In the genomic region with DNA sequence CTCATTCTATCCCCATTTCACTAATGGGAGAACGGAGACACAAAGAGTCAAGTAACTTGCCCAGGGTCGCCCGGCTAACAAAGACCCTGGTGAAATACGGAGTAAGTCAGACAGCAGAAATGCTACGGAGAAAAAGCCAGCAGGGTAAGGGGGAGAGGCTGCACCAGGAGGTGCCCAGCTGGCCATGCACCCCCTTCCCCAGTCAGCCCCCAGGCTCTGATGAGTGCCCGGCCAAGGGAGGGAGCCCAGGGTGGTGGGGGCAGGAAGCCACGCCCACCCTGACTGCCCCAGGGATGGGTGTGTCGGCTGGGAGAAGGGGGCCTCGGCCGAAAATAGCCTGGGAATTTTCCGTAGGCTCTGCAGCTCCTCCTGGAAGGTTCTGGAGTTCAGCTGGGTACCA, we compare ENCODE assay signal across 10 cellular contexts. TPM values are rescaled to one million over a fixed set of nuclear protein-coding genes. Genes with fewer than 3 reads are reported as not detected.
DNase-seq lines count a peak whose midpoint lies in the region; ATAC-seq and TF ChIP-seq lines count a peak whose summit lies in the region.
"Had no signal": no experiment of that assay in that cellular context is flagged by ENCODE, and none has a peak within 500 bp of the region (broad histone marks: within the 10 kb centered on the region; RNA-seq: fewer than 3 reads in every experiment).

No MANE protein-coding gene starts in this region.

- no peak overlapping the region for H4K5ac ChIP-seq in mesendoderm (ENCODE audit: low read length)

- H3K4me2 ChIP-seq in mesendoderm (ENCODE audit: low read length) = no peak overlapping the region

- H3K56ac ChIP-seq in mesendoderm (ENCODE audit: low read length) = peak overlapping the region; percentile 76

- no peaks in the 10 kb centered on the region for H3K36me3 ChIP-seq in mesendoderm (ENCODE audit: control insufficient read depth, insufficient read depth, low read length)

- H4K8ac ChIP-seq in mesendoderm (ENCODE audit: low read depth, low read length) = no peak overlapping the region

- H3K9me3 Mint-ChIP-seq in natural killer cell (no peaks in the 10 kb centered on the region), brain (peaks cover 0 to 3% (median 0%) of the 10 kb centered on the region in 5 experiments)
- no peaks in the 10 kb centered on the region for H3K9me3 Mint-ChIP-seq in natural killer cell treated with Interleukin-12 subunit alpha and Interleukin-12 subunit beta and Interleukin-15 and Interleukin-18, amount 100 ng/mL, for 72 hours

- H3K23ac ChIP-seq in mesendoderm (ENCODE audit: low read length) = no peak overlapping the region

- no peak overlapping the region for H3K4ac ChIP-seq in mesendoderm (ENCODE audit: low read depth, low read length)

- no CpG with 5 or more reads among the region's 11 CpGs for WGBS in mesendoderm (ENCODE audit: extremely low coverage, insufficient coverage, low lambda C conversion rate)

- H3K27ac Mint-ChIP-seq in natural killer cell (peak overlapping the region; percentile 35 to 60), brain (peak overlapping the region; percentile 88 to 99 (median 98))
- H3K27ac Mint-ChIP-seq in natural killer cell treated with Interleukin-12 subunit alpha and Interleukin-12 subunit beta and Interleukin-15 and Interleukin-18, amount 100 ng/mL, for 72 hours = peak overlapping the region in 1 of 2 donors; percentile 19

- in situ Hi-C loops in G401 (cut with HindIII; ENCODE audit: low sequenced_read_pairs) = no loop called here

- no peak overlapping the region for H2BK15ac ChIP-seq in mesendoderm (replicated peaks; ENCODE audit: low read depth)

- no peak overlapping the region for H2BK120ac ChIP-seq in mesendoderm (ENCODE audit: low read depth, low read length)

- no peaks in the 10 kb centered on the region for H3K36me3 Mint-ChIP-seq in natural killer cell
- H3K36me3 Mint-ChIP-seq in natural killer cell treated with Interleukin-12 subunit alpha and Interleukin-12 subunit beta and Interleukin-15 and Interleukin-18, amount 100 ng/mL, for 72 hours = no peaks in the 10 kb centered on the region
- peaks cover 15% of the 10 kb centered on the region for H3K36me3 Mint-ChIP-seq in brain

- H3K4me3 Mint-ChIP-seq in natural killer cell = peak overlapping the region; percentile 31
- no peak overlapping the region for H3K4me3 Mint-ChIP-seq in natural killer cell treated with Interleukin-12 subunit alpha and Interleukin-12 subunit beta and Interleukin-15 and Interleukin-18, amount 100 ng/mL, for 72 hours
- peak overlapping the region; percentile 66 to 97 (median 95) for H3K4me3 Mint-ChIP-seq in brain

- H3K4me1 ChIP-seq in mesendoderm (ENCODE audit: control insufficient read depth, low read depth, low read length) = peaks cover 20% of the 10 kb centered on the region

- H2BK5ac ChIP-seq in mesendoderm (ENCODE audit: low read length) = no peak overlapping the region

- TF ChIP-seq CTCF in natural killer cell (IDR thresholded peaks at IDR 0.05) (no peak), brain (conservative IDR thresholded peaks at IDR 0.05) (no peak)

- no peak for DNase-seq in natural killer cell
- DNase-seq in natural killer cell treated with Interleukin-12 subunit alpha and Interleukin-12 subunit beta and Interleukin-15 and Interleukin-18, amount 100 ng/mL, for 72 hours (ENCODE audit: low spot score) = no peak
- peak; percentile 40 for DNase-seq in mesendoderm
- no peak for DNase-seq in NCI-H128 (lab: John Stamatoyannopoulos, UW; ENCODE audit: unreplicated experiment)
- no peak for DNase-seq in DMS153 (lab: John Stamatoyannopoulos, UW)
- DNase-seq in G401 (ENCODE audit: low spot score) = no peak
- DNase-seq: NCI-H2107 had no signal

- intact Hi-C loops in natural killer cell (cut with micrococcal nuclease) = no loop called here

- H3K9ac ChIP-seq in mesendoderm (ENCODE audit: low read length) = peak overlapping the region; percentile 58

- H3K27ac ChIP-seq in mesendoderm (ENCODE audit: low read depth, low read length) = peak overlapping the region; percentile 22
- H3K27ac ChIP-seq: neutrophil had no signal

- H3K27me3 ChIP-seq in mesendoderm (ENCODE audit: insufficient read depth, low read length, poor library complexity) = no peaks in the 10 kb centered on the region
- H3K27me3 ChIP-seq: neutrophil had no signal

- ATAC-seq in natural killer cell = no peak
- ATAC-seq in natural killer cell treated with Interleukin-12 subunit alpha and Interleukin-12 subunit beta and Interleukin-15 and Interleukin-18, amount 100 ng/mL, for 72 hours = no peak
- no peak for ATAC-seq in HG03025 (IDR thresholded peaks at IDR 0.05; ENCODE audit: low FRiP score, unreplicated experiment)

- H3K18ac ChIP-seq in mesendoderm (ENCODE audit: low read length) = peak overlapping the region; percentile 6

- H3K79me2 ChIP-seq in mesendoderm (ENCODE audit: control insufficient read depth, insufficient read depth, low read length) = peaks cover 73% of the 10 kb centered on the region

- H2AK5ac ChIP-seq in mesendoderm (ENCODE audit: low read length) = no peak overlapping the region

- H3K4me3 ChIP-seq in mesendoderm (ENCODE audit: low read length) = no peak overlapping the region

- H3K4me1 Mint-ChIP-seq in natural killer cell = peaks cover 46 to 66% of the 10 kb centered on the region in 2 donors
- H3K4me1 Mint-ChIP-seq in natural killer cell treated with Interleukin-12 subunit alpha and Interleukin-12 subunit beta and Interleukin-15 and Interleukin-18, amount 100 ng/mL, for 72 hours (ENCODE audit: low read depth in 2 of 2) = peaks cover 41 to 48% of the 10 kb centered on the region in 2 donors
- H3K4me1 Mint-ChIP-seq in brain = peaks cover 77% of the 10 kb centered on the region

- H3K27me3 Mint-ChIP-seq in natural killer cell (ENCODE audit: low read depth in 2 of 2) = no peaks in the 10 kb centered on the region
- no peaks in the 10 kb centered on the region for H3K27me3 Mint-ChIP-seq in natural killer cell treated with Interleukin-12 subunit alpha and Interleukin-12 subunit beta and Interleukin-15 and Interleukin-18, amount 100 ng/mL, for 72 hours
- peaks cover 15% of the 10 kb centered on the region for H3K27me3 Mint-ChIP-seq in brain

- peaks cover 31% of the 10 kb centered on the region for H3K79me1 ChIP-seq in mesendoderm (ENCODE audit: low read length)

RNA-seq across cellular contexts. Expression of a gene that starts 4.3 kb away (rescaled TPM):
- total RNA-seq in natural killer cell = 10 to 100 TPM; 59.0 to 70.0 (median 60.1) TPM
- total RNA-seq in natural killer cell treated with Interleukin-12 subunit alpha and Interleukin-12 subunit beta and Interleukin-15 and Interleukin-18, amount 100 ng/mL, for 72 hours = 10 to 100 TPM; 66.5 to 70.7 TPM
- polyA plus RNA-seq in brain (ENCODE audit: insufficient read depth, low read depth, low replicate concordance) = 407 TPM
- 81.0 TPM for polyA plus RNA-seq in mesendoderm (2013, experiment 1 of 2)
- polyA plus RNA-seq in mesendoderm (2013, experiment 2 of 2) = 79.6 TPM
- 114 and 150 TPM in 2 replicates for total RNA-seq in G401 (2014; rRNA removed; shearing (Covaris generic))

RNA-seq across cellular contexts. Expression of a gene that starts 17.7 kb away (rescaled TPM):
- 1 to 10 TPM in 1 of 3 donors, under 1 TPM in 2; 0.21 to 1.1 (median 0.29) TPM for total RNA-seq in natural killer cell
- total RNA-seq in natural killer cell treated with Interleukin-12 subunit alpha and Interleukin-12 subunit beta and Interleukin-15 and Interleukin-18, amount 100 ng/mL, for 72 hours = not detected
- polyA plus RNA-seq in brain (ENCODE audit: insufficient read depth, low read depth, low replicate concordance) = not detected
- not detected for polyA plus RNA-seq in mesendoderm (2013, experiment 1 of 2)
- polyA plus RNA-seq in mesendoderm (2013, experiment 2 of 2) = not detected
- not detected in 2 replicates for total RNA-seq in G401 (2014; rRNA removed; shearing (Covaris generic))
